ENCODE assay signal across 8 cellular contexts in genomic region chr14:39102969-39103957, GRCh38. TPM values are rescaled to one million over a fixed set of nuclear protein-coding genes. Genes with fewer than 3 reads are reported as not detected.
DNase-seq lines count a peak whose midpoint lies in the region; ATAC-seq lines count a peak whose summit lies in the region.

TSS of gene SEC23A (minus strand) at chr14:39103235. CDS start at chr14:39096118, 7,117 bp downstream.

- DNase-seq in AML-193 (lab: John Stamatoyannopoulos, UW) (peak; percentile 79 to 84), NCI-H446 treated with DMSO at 0.1 percent for 48 hours (lab: John Stamatoyannopoulos, UW) (peak; percentile 64), cerebellum (ENCODE audit: low spot score) (peak; percentile 82), kidney glomerular epithelial cell (lab: John Stamatoyannopoulos, UW) (peak; percentile 62)
- DNase-seq in activated CD4-positive, alpha-beta T cell treated with anti-CD3 and anti-CD28 coated beads for 1 hour: peak; percentile 71
- peak; percentile 52 to 55 for DNase-seq in stimulated activated CD4-positive, alpha-beta T cell treated with anti-CD3 and anti-CD28 coated beads, Interleukin-1b, Interleukin-23, amount 100 ng/mL, for 1 hour (ENCODE audit: low read depth in 2 of 2)

- ATAC-seq in GM19043 (IDR thresholded peaks at IDR 0.05; ENCODE audit: low read depth, unreplicated experiment) (peak; percentile 90), HG03378 (IDR thresholded peaks at IDR 0.05; ENCODE audit: unreplicated experiment) (peak; percentile 76)

RNA-seq across cellular contexts. Expression of gene SEC23A, which starts in this region (rescaled TPM):
- total RNA-seq in cerebellum: 94.2 TPM

Comparison
In these comparisons a context has a peak if more than half of its experiments do, and no peak if none do; other contexts are left out.
1. Peak in every context shown above with its lines: DNase-seq and ATAC-seq.